Comparison of ENCODE assay signal across 8 cellular contexts in the genomic region with DNA sequence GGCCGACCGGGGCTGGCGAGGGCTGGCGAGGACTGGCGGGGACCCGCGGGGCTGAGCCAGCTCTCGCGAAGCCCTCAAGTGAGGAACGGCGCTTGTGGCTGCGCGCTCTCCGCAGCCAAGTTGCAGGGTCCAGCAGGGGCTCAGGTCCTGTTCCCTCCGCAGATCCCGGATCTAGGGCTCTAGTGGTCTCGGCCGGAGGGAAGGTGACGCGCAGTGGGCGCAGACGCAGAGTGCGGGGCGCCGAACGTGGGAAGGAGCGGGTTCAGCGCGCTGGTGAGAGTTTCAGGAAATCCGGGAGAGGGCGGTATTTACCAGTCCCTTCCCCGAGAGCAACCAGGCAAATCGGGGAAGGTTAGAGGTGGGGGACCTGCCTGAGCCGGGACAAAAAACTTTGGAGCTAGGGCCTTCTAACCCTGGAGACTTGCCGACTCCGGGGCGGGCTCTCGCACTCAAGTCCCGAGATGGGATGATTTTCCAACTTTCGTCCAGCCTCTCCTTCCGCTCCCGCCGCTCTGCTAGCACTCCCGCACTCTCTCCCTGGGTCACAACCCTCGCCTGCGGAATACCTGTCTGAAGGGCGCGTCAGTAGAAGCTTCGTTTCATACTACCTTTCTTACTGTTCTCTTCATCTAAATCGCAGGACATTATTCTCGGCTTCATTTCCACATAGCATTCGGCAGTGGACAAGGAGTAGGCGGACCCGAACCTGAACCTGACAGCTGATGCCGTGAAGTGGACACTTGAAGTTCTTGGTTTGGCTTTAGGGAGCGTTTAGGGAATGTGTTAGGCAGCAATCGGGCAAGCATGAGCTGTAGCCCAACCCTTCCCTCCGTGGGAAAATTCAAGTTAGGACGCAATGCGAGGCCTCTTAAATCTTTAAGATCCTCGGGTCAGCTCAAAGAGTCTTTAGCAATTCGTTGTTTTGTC. TPM values are rescaled to one million over a fixed set of nuclear protein-coding genes. Genes with fewer than 3 reads are reported as not detected.
DNase-seq lines count a peak whose midpoint lies in the region; ATAC-seq and TF ChIP-seq lines count a peak whose summit lies in the region.

No MANE protein-coding gene starts in this region.

- DNase-seq in COLO829 (ENCODE audit: low spot score) = peak; percentile 16
- DNase-seq in LoVo (ENCODE audit: low spot score) = peak; percentile 35
- DNase-seq in activated T-helper 1 cell treated with anti-CD3 and anti-CD28 coated beads, Interleukin-12 subunit alpha, Interleukin-12 subunit beta, Interleukin-2, Interleukin-4 antibody, amounts not matched to agents 30 ng/mL and 10 ng/mL and 1 ng/mL, durations not matched to agents 14 hours and 24 hours and 36 hours (ENCODE audit: low spot score) = no peak
- DNase-seq in iPS-NIHi11 (ENCODE audit: low spot score) = peak; percentile 65
- DNase-seq in thoracic aorta (ENCODE audit: low spot score) = no peak
- no peak for DNase-seq in activated gamma-delta T cell (lab: John Stamatoyannopoulos, UW)
- no peak for DNase-seq in A172 (ENCODE audit: low spot score)

- H3K27me3 ChIP-seq in thoracic aorta (replicated peaks; ENCODE audit: insufficient read depth) = peaks cover 16% of the 10 kb centered on the region

- peaks cover 0 to 18% of the 10 kb centered on the region in 2 donors for H3K4me1 ChIP-seq in thoracic aorta (ENCODE audit: control insufficient read depth in 1 of 2, low read depth in 2 of 2)

- H3K36me3 Mint-ChIP-seq in activated T-helper 1 cell treated with anti-CD3 and anti-CD28 coated beads, Interleukin-12 subunit alpha, Interleukin-12 subunit beta, Interleukin-2, Interleukin-4 antibody, amounts not matched to agents 30 ng/mL and 10 ng/mL and 1 ng/mL, durations not matched to agents 14 hours and 24 hours and 36 hours (ENCODE audit: low read depth) = no peaks in the 10 kb centered on the region

- ATAC-seq in thoracic aorta (ENCODE audit: insufficient number of reproducible peaks, low FRiP score, low read depth) (peak; percentile 57), HG02973 (IDR thresholded peaks at IDR 0.05; ENCODE audit: unreplicated experiment) (no peak)

- H3K4me1 Mint-ChIP-seq in activated T-helper 1 cell treated with anti-CD3 and anti-CD28 coated beads, Interleukin-12 subunit alpha, Interleukin-12 subunit beta, Interleukin-2, Interleukin-4 antibody, amounts not matched to agents 30 ng/mL and 10 ng/mL and 1 ng/mL, durations not matched to agents 14 hours and 24 hours and 36 hours (ENCODE audit: low read depth) = no peaks in the 10 kb centered on the region

- H3K36me3 ChIP-seq in thoracic aorta = no peaks in the 10 kb centered on the region

- peak overlapping the region; percentile 71 for H3K4me3 ChIP-seq in thoracic aorta

- no peak overlapping the region for H3K4me3 Mint-ChIP-seq in activated T-helper 1 cell treated with anti-CD3 and anti-CD28 coated beads, Interleukin-12 subunit alpha, Interleukin-12 subunit beta, Interleukin-2, Interleukin-4 antibody, amounts not matched to agents 30 ng/mL and 10 ng/mL and 1 ng/mL, durations not matched to agents 14 hours and 24 hours and 36 hours

- intact Hi-C loops in activated T-helper 1 cell treated with anti-CD3 and anti-CD28 coated beads, Interleukin-12 subunit alpha, Interleukin-12 subunit beta, Interleukin-2, Interleukin-4 antibody, amounts not matched to agents 30 ng/mL and 10 ng/mL and 1 ng/mL, durations not matched to agents 14 hours and 24 hours and 36 hours (cut with micrococcal nuclease) = loop anchor here (2.0 kb wide), 1 partner anchor 65 kb away; the partner anchor contains the start of gene NKX2-8

- TF ChIP-seq CTCF in thoracic aorta (IDR thresholded peaks at IDR 0.05) = peak; percentile 50

- peaks cover 53% of the 10 kb centered on the region for H3K27me3 Mint-ChIP-seq in activated T-helper 1 cell treated with anti-CD3 and anti-CD28 coated beads, Interleukin-12 subunit alpha, Interleukin-12 subunit beta, Interleukin-2, Interleukin-4 antibody, amounts not matched to agents 30 ng/mL and 10 ng/mL and 1 ng/mL, durations not matched to agents 14 hours and 24 hours and 36 hours (ENCODE audit: insufficient read depth)

- H3K9me3 ChIP-seq in thoracic aorta = no peaks in the 10 kb centered on the region

- peak overlapping the region; percentile 77 for H3K27ac Mint-ChIP-seq in activated T-helper 1 cell treated with anti-CD3 and anti-CD28 coated beads, Interleukin-12 subunit alpha, Interleukin-12 subunit beta, Interleukin-2, Interleukin-4 antibody, amounts not matched to agents 30 ng/mL and 10 ng/mL and 1 ng/mL, durations not matched to agents 14 hours and 24 hours and 36 hours

- no peak overlapping the region for H3K27ac ChIP-seq in thoracic aorta

- H3K9me3 Mint-ChIP-seq in activated T-helper 1 cell treated with anti-CD3 and anti-CD28 coated beads, Interleukin-12 subunit alpha, Interleukin-12 subunit beta, Interleukin-2, Interleukin-4 antibody, amounts not matched to agents 30 ng/mL and 10 ng/mL and 1 ng/mL, durations not matched to agents 14 hours and 24 hours and 36 hours = no peaks in the 10 kb centered on the region

RNA-seq across cellular contexts. Expression of gene PAX9, which starts 13.6 kb away (rescaled TPM):
- not detected in 2 replicates for total RNA-seq in activated T-helper 1 cell treated with anti-CD3 and anti-CD28 coated beads, Interleukin-12 subunit alpha, Interleukin-12 subunit beta, Interleukin-2, Interleukin-4 antibody, amounts not matched to agents 30 ng/mL and 10 ng/mL and 1 ng/mL, durations not matched to agents 14 hours and 24 hours and 36 hours
- total RNA-seq in thoracic aorta = 1 to 10 TPM in 1 of 2 donors, under 1 TPM in 1; 0.21 to 4.5 TPM
- total RNA-seq in A172 (2014; rRNA removed; shearing (Covaris generic)) = not detected in 2 replicates

Comparison
In these comparisons a context has a peak if more than half of its experiments do, and no peak if none do; other contexts are left out.
1. DNase-seq: peak in COLO829 (single experiment), LoVo (single experiment) and iPS-NIHi11 (single experiment); none in activated T-helper 1 cell treated with anti-CD3 and anti-CD28 coated beads, Interleukin-12 subunit alpha, Interleukin-12 subunit beta, Interleukin-2, Interleukin-4 antibody, amounts not matched to agents 30 ng/mL and 10 ng/mL and 1 ng/mL, durations not matched to agents 14 hours and 24 hours and 36 hours (single experiment), thoracic aorta (single experiment), activated gamma-delta T cell (single experiment) and A172 (single experiment).